Comparison of ENCODE assay signal across 1 cellular context in genomic region chr14:23120405-23121251, GRCh38.
TF ChIP-seq lines count a peak whose summit lies in the region.

No MANE protein-coding gene starts in this region.

TF ChIP-seq in IMR-90, 13 proteins besides CTCF, POLR2A, EP300 and RAD21:
- TF ChIP-seq MAFK (IDR thresholded peaks at IDR 0.05; ENCODE audit: low read depth, low read length) (peak; percentile 24; the same call in 1 of the 2 replicates), ELK1 (IDR thresholded peaks at IDR 0.05; ENCODE audit: borderline replicate concordance, low read depth, low read length) (no peak), CHD1 (IDR thresholded peaks at IDR 0.05; ENCODE audit: low read depth, low read length) (peak; percentile 89; the same call in 1 of the 2 replicates), MAZ (IDR thresholded peaks at IDR 0.05; ENCODE audit: borderline replicate concordance, low read depth, low read length) (peak; percentile 74; the same call in 1 of the 2 replicates), FOS (IDR thresholded peaks at IDR 0.05; ENCODE audit: low read depth, low read length) (no peak), MXI1 (IDR thresholded peaks at IDR 0.05; ENCODE audit: borderline replicate concordance, low read depth, low read length) (no peak), CEBPB (IDR thresholded peaks at IDR 0.05; ENCODE audit: low read depth, low read length) (no peak), SMC3 (IDR thresholded peaks at IDR 0.05; ENCODE audit: low read depth, low read length) (peak; percentile 100), BHLHE40 (IDR thresholded peaks at IDR 0.05; ENCODE audit: low read depth, low read length) (peak; percentile 29; the same call in 1 of the 2 replicates), USF2 (IDR thresholded peaks at IDR 0.05; ENCODE audit: low read depth, low read length) (no peak), NFE2L2 (IDR thresholded peaks at IDR 0.05; ENCODE audit: low read depth, low read length) (no peak), RCOR1 (IDR thresholded peaks at IDR 0.05; ENCODE audit: insufficient replicate concordance, low read length) (no peak), RFX5 (IDR thresholded peaks at IDR 0.05; ENCODE audit: low read depth, low read length) (no peak)
TF ChIP-seq in IMR-90: peak in this region for 5.
